In genomic region chr4:78297075-78297815, GRCh38 we compare ENCODE assay signal across 11 cellular contexts.
A peak's percentile ranks its signal among the peaks of the same experiment; 100 is the strongest.
DNase-seq lines count a peak whose midpoint lies in the region; ATAC-seq and TF ChIP-seq lines count a peak whose summit lies in the region.
"Had no signal": no experiment of that assay in that cellular context is flagged by ENCODE, and none has a peak within 500 bp of the region (broad histone marks: within the 10 kb centered on the region; RNA-seq: fewer than 3 reads in every experiment).

No MANE protein-coding gene starts in this region.

- no peaks in the 10 kb centered on the region for H3K79me1 ChIP-seq in neuronal stem cell (ENCODE audit: low read depth, low read length)

- DNase-seq in RPMI7951 (ENCODE audit: low read depth) (peak; percentile 2), right atrium auricular region (ENCODE audit: low spot score) (no peak), islet precursor cell (no peak), neuronal stem cell (ENCODE audit: low spot score) (no peak)
- DNase-seq in activated CD4-positive, CD25-positive, alpha-beta regulatory T cell treated with anti-CD3 and anti-CD28 coated beads, Interleukin-2, amount 50 U/mL, for 72 hours = no peak
- DNase-seq: dorsolateral prefrontal cortex, kidney had no signal

- peaks cover 8% of the 10 kb centered on the region for H3K4me1 ChIP-seq in muscle layer of colon (ENCODE audit: insufficient read depth, low read length)
- peaks cover 0 to 13% of the 10 kb centered on the region in 2 donors for H3K4me1 ChIP-seq in right atrium auricular region
- H3K4me1 ChIP-seq in neuronal stem cell (ENCODE audit: control insufficient read depth in 2 of 2, insufficient read depth in 1 of 2, low read depth in 1 of 2, low read length in 2 of 2) = peaks cover 0 to 2% of the 10 kb centered on the region in 2 donors

- H3K4me2 ChIP-seq in neuronal stem cell (ENCODE audit: insufficient read depth, low read length, poor library complexity, severe bottlenecking) = no peak overlapping the region

- no peak overlapping the region for H2BK5ac ChIP-seq in neuronal stem cell (ENCODE audit: low read length)

- WGBS in neuronal stem cell (ENCODE audit: extremely low coverage in 2 of 2, insufficient read length in 2 of 2, insufficient replicate concordance in 1 of 2), 2 donors = no CpG with 5 or more reads among the region's 3 CpGs

- H2BK120ac ChIP-seq in neuronal stem cell (ENCODE audit: low read depth, low read length) = no peak overlapping the region

- H3K27me3 ChIP-seq in muscle layer of colon (ENCODE audit: control insufficient read depth in 1 of 2, insufficient read depth in 2 of 2, low read length in 2 of 2) (no peaks in the 10 kb centered on the region), right atrium auricular region (no peaks in the 10 kb centered on the region), neuronal stem cell (ENCODE audit: control insufficient read depth in 3 of 3, insufficient read depth in 3 of 3, low read depth in 1 of 3, low read length in 3 of 3) (no peaks in the 10 kb centered on the region)

- H3K9me3 ChIP-seq in muscle layer of colon (ENCODE audit: low read length) (no peaks in the 10 kb centered on the region), right atrium auricular region (no peaks in the 10 kb centered on the region), neuronal stem cell (replicated peaks in 1 of 2; ENCODE audit: control insufficient read depth in 2 of 2, insufficient read depth in 1 of 2, low read depth in 1 of 2, low read length in 2 of 2) (no peaks in the 10 kb centered on the region)

- no peak overlapping the region for H3K4ac ChIP-seq in neuronal stem cell (ENCODE audit: low read length)

- ATAC-seq in GM18517 (IDR thresholded peaks at IDR 0.05; ENCODE audit: unreplicated experiment) (peak; percentile 45), HG02759 (IDR thresholded peaks at IDR 0.05; ENCODE audit: unreplicated experiment) (peak; percentile 71)
- ATAC-seq: Right ventricle myocardium inferior had no signal

- TF ChIP-seq CTCF in right atrium auricular region (IDR thresholded peaks at IDR 0.05) = no peak

- H2BK12ac ChIP-seq in neuronal stem cell (ENCODE audit: low read length) = no peak overlapping the region

- H3K27ac ChIP-seq in muscle layer of colon (ENCODE audit: low read depth, low read length) = peak overlapping the region; percentile 14
- no peak overlapping the region for H3K27ac ChIP-seq in right atrium auricular region
- H3K27ac ChIP-seq in neuronal stem cell (replicated peaks; ENCODE audit: low read length) = no peak overlapping the region
- H3K27ac ChIP-seq: dorsolateral prefrontal cortex had no signal

- no peak overlapping the region for H2AK5ac ChIP-seq in neuronal stem cell (ENCODE audit: low read depth, low read length)

- H3K18ac ChIP-seq in neuronal stem cell (ENCODE audit: low read length) = no peak overlapping the region

- no peak overlapping the region for H3K23ac ChIP-seq in neuronal stem cell (ENCODE audit: low read depth, low read length, poor library complexity)

- H2BK15ac ChIP-seq in neuronal stem cell (ENCODE audit: low read length) = no peak overlapping the region

- no peaks in the 10 kb centered on the region for H3K36me3 ChIP-seq in muscle layer of colon (ENCODE audit: insufficient read depth, low read length)
- H3K36me3 ChIP-seq in right atrium auricular region = no peaks in the 10 kb centered on the region
- no peaks in the 10 kb centered on the region for H3K36me3 ChIP-seq in neuronal stem cell (replicated peaks in 1 of 2; ENCODE audit: control insufficient read depth in 2 of 2, insufficient read depth in 2 of 2, low read length in 2 of 2)

- no peak overlapping the region for H3K9ac ChIP-seq in muscle layer of colon (ENCODE audit: low read length)
- no peak overlapping the region for H3K9ac ChIP-seq in neuronal stem cell (ENCODE audit: low read depth, low read length, poor library complexity)

- no peak overlapping the region for H3K4me3 ChIP-seq in muscle layer of colon (ENCODE audit: low read depth in 1 of 2, low read length in 2 of 2)
- no peak overlapping the region for H3K4me3 ChIP-seq in right atrium auricular region
- no peak overlapping the region for H3K4me3 ChIP-seq in neuronal stem cell (ENCODE audit: low read length in 2 of 2)
- H3K4me3 ChIP-seq: dorsolateral prefrontal cortex had no signal

- H4K91ac ChIP-seq in neuronal stem cell (ENCODE audit: low read depth, low read length, poor library complexity) = no peak overlapping the region

- H3K14ac ChIP-seq in neuronal stem cell (ENCODE audit: low read length) = no peak overlapping the region

- H2AFZ ChIP-seq in neuronal stem cell (ENCODE audit: low read length) = no peak overlapping the region

- no peak overlapping the region for H4K8ac ChIP-seq in neuronal stem cell (ENCODE audit: low read depth, low read length)
